12 cellular contexts compared by ENCODE assay signal in the genomic region with DNA sequence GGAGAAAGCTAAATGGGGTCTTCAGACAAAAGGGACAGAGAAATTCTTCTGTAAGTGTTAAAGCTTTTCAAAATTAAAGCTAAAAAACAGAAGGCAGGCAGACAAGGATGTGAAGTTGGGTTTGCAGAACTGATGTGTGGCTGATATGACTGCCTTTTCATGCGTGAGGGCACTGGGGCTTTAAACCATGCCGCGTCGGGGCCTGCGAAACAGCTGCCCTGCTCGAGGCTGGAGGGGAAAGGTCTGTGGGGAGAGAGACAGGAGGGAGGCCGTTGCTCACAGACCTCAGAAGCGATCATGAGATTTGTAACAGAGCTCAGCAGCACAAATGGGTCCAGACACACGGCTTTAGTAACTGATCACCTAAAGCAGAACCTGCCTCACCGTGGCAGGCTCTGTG.
"Had no signal": no experiment of that assay in that cellular context is flagged by ENCODE, and none has a peak within 500 bp of the region (broad histone marks: within the 10 kb centered on the region; RNA-seq: fewer than 3 reads in every experiment).

No MANE protein-coding gene starts in this region.

- H3K27me3 Mint-ChIP-seq: activated naive CD8-positive, alpha-beta T cell treated with anti-CD3 and anti-CD28 coated beads for 36 hours; stimulated activated memory B cell treated with anti-CD40 and anti-IgM and Interleukin-4, amounts not matched to agents 10 μg/mL and 1 μg/mL and 100 μg/mL, for 72 hours had no signal

- H3K27me3 ChIP-seq: ascending aorta, tibial artery had no signal

- ATAC-seq: stimulated activated memory B cell treated with anti-CD40 and anti-IgM and Interleukin-4, amounts not matched to agents 10 μg/mL and 1 μg/mL and 100 μg/mL, for 72 hours had no signal

- H3K4me1 ChIP-seq: ascending aorta had no signal

- H3K27ac ChIP-seq: ascending aorta, coronary artery, tibial artery had no signal

- H3K9me3 Mint-ChIP-seq: activated naive CD8-positive, alpha-beta T cell treated with anti-CD3 and anti-CD28 coated beads for 36 hours; stimulated activated memory B cell treated with anti-CD40 and anti-IgM and Interleukin-4, amounts not matched to agents 10 μg/mL and 1 μg/mL and 100 μg/mL, for 72 hours had no signal

- H3K4me3 ChIP-seq: ascending aorta, coronary artery, tibial artery had no signal

- H3K4me1 Mint-ChIP-seq: activated naive CD8-positive, alpha-beta T cell treated with anti-CD3 and anti-CD28 coated beads for 36 hours; stimulated activated memory B cell treated with anti-CD40 and anti-IgM and Interleukin-4, amounts not matched to agents 10 μg/mL and 1 μg/mL and 100 μg/mL, for 72 hours had no signal

- H3K27ac Mint-ChIP-seq: activated naive CD8-positive, alpha-beta T cell treated with anti-CD3 and anti-CD28 coated beads for 36 hours; stimulated activated memory B cell treated with anti-CD40 and anti-IgM and Interleukin-4, amounts not matched to agents 10 μg/mL and 1 μg/mL and 100 μg/mL, for 72 hours had no signal

- H3K4me3 Mint-ChIP-seq: activated naive CD8-positive, alpha-beta T cell treated with anti-CD3 and anti-CD28 coated beads for 36 hours; stimulated activated memory B cell treated with anti-CD40 and anti-IgM and Interleukin-4, amounts not matched to agents 10 μg/mL and 1 μg/mL and 100 μg/mL, for 72 hours had no signal

- H3K9me3 ChIP-seq: ascending aorta, tibial artery had no signal

- DNase-seq: activated CD4-positive, alpha-beta T cell treated with anti-CD3 and anti-CD28 coated beads, Interleukin-2, amount 50 U/mL, for 4 hours; activated CD4-positive, CD25-positive, alpha-beta regulatory T cell treated with anti-CD3 and anti-CD28 coated beads, Interleukin-2, amount 50 U/mL, for 72 hours; activated gamma-delta T cell treated with Interleukin-2 at 50 U/mL for 16 hours; activated naive CD8-positive, alpha-beta T cell treated with anti-CD3 and anti-CD28 coated beads for 36 hours; activated T-cell treated with anti-CD3 and anti-CD28 coated beads, Interleukin-2, amount 50 U/mL, for 48 hours; caudate nucleus; effector memory CD4-positive, alpha-beta T cell; hippocampal formation; tibial artery had no signal
